ENCODE assay signal across 2 cellular contexts in the genomic region with DNA sequence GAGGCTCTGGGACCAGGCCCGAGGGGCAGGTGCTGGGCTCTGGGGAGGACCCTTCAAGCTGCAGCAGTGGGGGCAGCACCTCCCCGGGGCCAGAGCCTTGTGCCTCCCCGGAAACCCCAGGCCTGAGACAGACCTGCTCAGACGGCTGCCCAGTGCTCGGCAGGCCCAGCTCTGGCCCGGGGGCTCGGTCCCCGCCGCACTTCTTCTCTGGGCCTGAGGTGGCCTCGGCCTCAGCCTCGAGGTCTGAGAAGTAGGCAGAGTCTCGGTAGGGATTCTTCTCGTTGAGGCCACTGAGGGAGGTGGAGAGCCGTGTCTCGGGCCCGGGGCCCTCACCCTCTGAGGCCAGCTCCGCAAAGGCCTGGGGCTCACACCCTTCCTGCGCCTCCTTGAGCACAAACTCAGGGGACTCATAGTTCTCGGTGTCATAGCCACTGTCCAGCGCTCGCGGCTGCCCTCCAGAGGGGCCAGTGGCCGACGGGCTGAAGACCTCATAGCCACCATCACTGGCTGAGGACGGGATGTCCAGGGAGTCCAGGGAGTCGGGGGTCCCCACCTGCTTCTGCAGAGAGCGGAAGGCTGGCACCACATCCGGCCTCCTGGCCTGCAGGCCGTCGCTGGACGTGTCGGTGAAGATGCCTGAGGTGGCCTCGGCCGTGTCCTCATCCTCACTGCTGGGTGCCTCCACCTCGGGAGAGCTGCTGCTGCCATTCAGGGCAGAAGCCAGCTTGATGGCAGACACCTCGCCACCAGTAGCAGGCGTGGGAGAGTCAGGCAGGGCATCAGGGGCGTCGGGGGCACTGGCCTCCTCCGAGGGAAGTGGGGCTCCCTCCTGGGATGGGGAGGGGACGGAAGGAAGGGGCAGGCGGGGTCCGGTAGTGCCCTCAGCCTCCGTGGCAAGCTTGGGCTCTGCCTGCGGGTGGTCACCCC.
TF ChIP-seq lines count a peak whose summit lies in the region.

No MANE protein-coding gene starts in this region.

TF ChIP-seq in SK-N-SH treated with all-trans-retinoic acid at 6 μM for 48 hours, 23 proteins besides CTCF, POLR2A, EP300 and RAD21:
- no peak for TF ChIP-seq RARB (CRISPR knock-in tag; IDR thresholded peaks at IDR 0.05)
- no peak for TF ChIP-seq ZFP3 (CRISPR knock-in tag; IDR thresholded peaks at IDR 0.05)
- no peak for TF ChIP-seq BACH2 (CRISPR knock-in tag; IDR thresholded peaks at IDR 0.05; ENCODE audit: borderline replicate concordance)
- no peak for TF ChIP-seq PPARA (CRISPR knock-in tag; IDR thresholded peaks at IDR 0.05; ENCODE audit: borderline replicate concordance)
- TF ChIP-seq, protein P1, sequence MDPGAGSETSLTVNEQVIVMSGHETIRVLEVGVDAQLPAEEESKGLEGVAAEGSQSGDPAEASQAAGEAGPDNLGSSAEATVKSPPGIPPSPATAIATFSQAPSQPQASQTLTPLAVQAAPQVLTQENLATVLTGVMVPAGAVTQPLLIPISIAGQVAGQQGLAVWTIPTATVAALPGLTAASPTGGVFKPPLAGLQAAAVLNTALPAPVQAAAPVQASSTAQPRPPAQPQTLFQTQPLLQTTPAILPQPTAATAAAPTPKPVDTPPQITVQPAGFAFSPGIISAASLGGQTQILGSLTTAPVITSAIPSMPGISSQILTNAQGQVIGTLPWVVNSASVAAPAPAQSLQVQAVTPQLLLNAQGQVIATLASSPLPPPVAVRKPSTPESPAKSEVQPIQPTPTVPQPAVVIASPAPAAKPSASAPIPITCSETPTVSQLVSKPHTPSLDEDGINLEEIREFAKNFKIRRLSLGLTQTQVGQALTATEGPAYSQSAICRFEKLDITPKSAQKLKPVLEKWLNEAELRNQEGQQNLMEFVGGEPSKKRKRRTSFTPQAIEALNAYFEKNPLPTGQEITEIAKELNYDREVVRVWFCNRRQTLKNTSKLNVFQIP (CRISPR knock-in tag; IDR thresholded peaks at IDR 0.05; ENCODE audit: borderline replicate concordance, low read depth), result no peak
- no peak for TF ChIP-seq CSDC2 (CRISPR knock-in tag; IDR thresholded peaks at IDR 0.05)
- no peak for TF ChIP-seq OSR1 (CRISPR knock-in tag; IDR thresholded peaks at IDR 0.05)
- no peak for TF ChIP-seq CSRNP3 (CRISPR knock-in tag; IDR thresholded peaks at IDR 0.05)
- no peak for TF ChIP-seq ZC3H10 (CRISPR knock-in tag; IDR thresholded peaks at IDR 0.05)
- no peak for TF ChIP-seq ZFP30 (CRISPR knock-in tag; IDR thresholded peaks at IDR 0.05)
- TF ChIP-seq ZNF8 (CRISPR knock-in tag; IDR thresholded peaks at IDR 0.05), result no peak
- no peak for TF ChIP-seq SNAI2 (CRISPR knock-in tag; IDR thresholded peaks at IDR 0.05)
- TF ChIP-seq, protein P2, sequence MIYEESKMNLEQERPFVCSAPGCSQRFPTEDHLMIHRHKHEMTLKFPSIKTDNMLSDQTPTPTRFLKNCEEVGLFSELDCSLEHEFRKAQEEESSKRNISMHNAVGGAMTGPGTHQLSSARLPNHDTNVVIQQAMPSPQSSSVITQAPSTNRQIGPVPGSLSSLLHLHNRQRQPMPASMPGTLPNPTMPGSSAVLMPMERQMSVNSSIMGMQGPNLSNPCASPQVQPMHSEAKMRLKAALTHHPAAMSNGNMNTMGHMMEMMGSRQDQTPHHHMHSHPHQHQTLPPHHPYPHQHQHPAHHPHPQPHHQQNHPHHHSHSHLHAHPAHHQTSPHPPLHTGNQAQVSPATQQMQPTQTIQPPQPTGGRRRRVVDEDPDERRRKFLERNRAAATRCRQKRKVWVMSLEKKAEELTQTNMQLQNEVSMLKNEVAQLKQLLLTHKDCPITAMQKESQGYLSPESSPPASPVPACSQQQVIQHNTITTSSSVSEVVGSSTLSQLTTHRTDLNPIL (CRISPR knock-in tag; IDR thresholded peaks at IDR 0.05; ENCODE audit: low read depth), result no peak
- no peak for TF ChIP-seq ISL1 (CRISPR knock-in tag; IDR thresholded peaks at IDR 0.05)

TF ChIP-seq in SK-N-SH, 30 proteins besides CTCF, POLR2A, EP300 and RAD21:
- no peak for TF ChIP-seq TAF1 (IDR thresholded peaks at IDR 0.05; ENCODE audit: borderline replicate concordance, low read depth, low read length)
- TF ChIP-seq SIN3A (IDR thresholded peaks at IDR 0.05; ENCODE audit: borderline replicate concordance, low read depth, low read length), result no peak
- TF ChIP-seq NFIC (IDR thresholded peaks at IDR 0.05; ENCODE audit: borderline replicate concordance), result no peak
- no peak for TF ChIP-seq JUND (IDR thresholded peaks at IDR 0.05)
- no peak for TF ChIP-seq YY1 (IDR thresholded peaks at IDR 0.05; ENCODE audit: low read depth)
- TF ChIP-seq RFX5 (IDR thresholded peaks at IDR 0.05; ENCODE audit: low read length), result no peak
